In genomic region chr21:43338951-43339350, GRCh38 we compare ENCODE assay signal across 22 cellular contexts.
DNase-seq lines count a peak whose midpoint lies in the region; ATAC-seq and TF ChIP-seq lines count a peak whose summit lies in the region.
"Had no signal": no experiment of that assay in that cellular context is flagged by ENCODE, and none has a peak within 500 bp of the region (broad histone marks: within the 10 kb centered on the region; RNA-seq: fewer than 3 reads in every experiment).

No MANE protein-coding gene starts in this region.

- no peak overlapping the region for H3K4me3 Mint-ChIP-seq in activated CD8-positive, alpha-beta T cell treated with anti-CD3 and anti-CD28 coated beads, Interleukin-2, amount 10 ng/mL, durations not matched to agents 7 days and 5 days
- H3K4me3 Mint-ChIP-seq in activated CD8-positive, alpha-beta T cell treated with anti-CD3 and anti-CD28 coated beads for 36 hours, result no peak overlapping the region
- H3K4me3 Mint-ChIP-seq: activated T-helper 1 cell treated with anti-CD3 and anti-CD28 coated beads, Interleukin-12 subunit alpha, Interleukin-12 subunit beta, Interleukin-2, Interleukin-4 antibody, amounts not matched to agents 30 ng/mL and 10 ng/mL and 1 ng/mL, durations not matched to agents 14 hours and 24 hours and 36 hours; stimulated activated naive CD8-positive, alpha-beta T cell treated with anti-CD3 and anti-CD28 coated beads, Interleukin-15, Interleukin-2, amounts not matched to agents 100 ng/mL and 50 ng/mL, for 24 hours had no signal

- no peak overlapping the region for H3K4me3 ChIP-seq in IMR-90 (ENCODE audit: insufficient read depth, low read depth, low read length)
- H3K4me3 ChIP-seq in brain microvascular endothelial cell (ENCODE audit: low read depth, low read length), result no peak overlapping the region
- no peak overlapping the region for H3K4me3 ChIP-seq in neuronal stem cell (ENCODE audit: low read length in 2 of 2)
- H3K4me3 ChIP-seq in BE2C (ENCODE audit: low read depth, low read length), result no peak overlapping the region
- H3K4me3 ChIP-seq: adrenal gland, esophagus muscularis mucosa, GM12878, left lung, upper lobe of left lung had no signal

- H3K4me1 Mint-ChIP-seq in activated CD8-positive, alpha-beta T cell treated with anti-CD3 and anti-CD28 coated beads, Interleukin-2, amount 10 ng/mL, durations not matched to agents 7 days and 5 days (ENCODE audit: low read depth), result peaks cover 14% of the 10 kb centered on the region
- no peaks in the 10 kb centered on the region for H3K4me1 Mint-ChIP-seq in activated CD8-positive, alpha-beta T cell treated with anti-CD3 and anti-CD28 coated beads for 36 hours (ENCODE audit: low read depth)

- H3K56ac ChIP-seq in IMR-90 (ENCODE audit: extremely low read depth, insufficient read depth, low read length), result no peak overlapping the region

- ATAC-seq in activated CD8-positive, alpha-beta T cell treated with anti-CD3 and anti-CD28 coated beads, Interleukin-2, amount 10 ng/mL, durations not matched to agents 7 days and 5 days, result no peak
- no peak for ATAC-seq in activated CD8-positive, alpha-beta T cell treated with anti-CD3 and anti-CD28 coated beads for 36 hours
- no peak for ATAC-seq in IMR-90 (ENCODE audit: low read depth)
- ATAC-seq: activated CD4-positive, CD25-positive, alpha-beta regulatory T cell treated with anti-CD3 and anti-CD28 coated beads, Interleukin-2, amount 50 U/mL, for 24 hours; GM12878; left lung had no signal

- H4K5ac ChIP-seq in IMR-90 (ENCODE audit: low read depth, low read length), result no peak overlapping the region

- CTCF ChIA-PET in activated CD8-positive, alpha-beta T cell treated with anti-CD3 and anti-CD28 coated beads, Interleukin-2, amount 10 ng/mL, durations not matched to agents 7 days and 5 days (lab: Charles Lee), result no interaction called here
- CTCF ChIA-PET in activated CD8-positive, alpha-beta T cell treated with anti-CD3 and anti-CD28 coated beads for 36 hours (lab: Charles Lee), result no interaction called here
- CTCF ChIA-PET in IMR-90 (lab: Yijun Ruan, JAX), result no interaction called here

- H3K4ac ChIP-seq in IMR-90 (ENCODE audit: low read depth, low read length) (peak overlapping the region; percentile 93; the same call in 1 of the 2 replicates), neuronal stem cell (ENCODE audit: low read length) (no peak overlapping the region)

- peaks cover 20% of the 10 kb centered on the region for H3K9me1 ChIP-seq in IMR-90 (ENCODE audit: insufficient read depth, low read length)

- H3K4me2 ChIP-seq in IMR-90 (ENCODE audit: low read depth, low read length) (no peak overlapping the region), neuronal stem cell (ENCODE audit: insufficient read depth, low read length, poor library complexity, severe bottlenecking) (no peak overlapping the region)

- peak overlapping the region; percentile 36 for H2AK5ac ChIP-seq in IMR-90 (ENCODE audit: low read depth, low read length)
- H2AK5ac ChIP-seq in neuronal stem cell (ENCODE audit: low read depth, low read length), result peak overlapping the region; percentile 98

- POLR2A ChIA-PET in activated CD8-positive, alpha-beta T cell treated with anti-CD3 and anti-CD28 coated beads, Interleukin-2, amount 10 ng/mL, durations not matched to agents 7 days and 5 days (lab: Charles Lee), result no interaction called here
- POLR2A ChIA-PET in activated CD8-positive, alpha-beta T cell treated with anti-CD3 and anti-CD28 coated beads for 36 hours (lab: Charles Lee), result no interaction called here
- POLR2A ChIA-PET in IMR-90 (lab: Charles Lee; ENCODE audit: unreplicated experiment), result no interaction called here

- no peaks in the 10 kb centered on the region for H3K36me3 ChIP-seq in IMR-90 (ENCODE audit: control insufficient read depth, insufficient read depth, low read length)
- no peaks in the 10 kb centered on the region for H3K36me3 ChIP-seq in brain microvascular endothelial cell (replicated peaks)
- H3K36me3 ChIP-seq in neuronal stem cell (replicated peaks in 1 of 2; ENCODE audit: control insufficient read depth in 2 of 2, insufficient read depth in 2 of 2, low read length in 2 of 2), result no peaks in the 10 kb centered on the region
- H3K36me3 ChIP-seq in BE2C, result no peaks in the 10 kb centered on the region
- H3K36me3 ChIP-seq: adrenal gland, esophagus muscularis mucosa, left lung, upper lobe of left lung had no signal

- H3K27me3 Mint-ChIP-seq in activated CD8-positive, alpha-beta T cell treated with anti-CD3 and anti-CD28 coated beads, Interleukin-2, amount 10 ng/mL, durations not matched to agents 7 days and 5 days (ENCODE audit: low read depth), result no peaks in the 10 kb centered on the region
- H3K27me3 Mint-ChIP-seq in activated CD8-positive, alpha-beta T cell treated with anti-CD3 and anti-CD28 coated beads for 36 hours, result no peaks in the 10 kb centered on the region
- H3K27me3 Mint-ChIP-seq: stimulated activated naive CD8-positive, alpha-beta T cell treated with anti-CD3 and anti-CD28 coated beads, Interleukin-15, Interleukin-2, amounts not matched to agents 100 ng/mL and 50 ng/mL, for 24 hours had no signal

- in situ Hi-C loops in IMR-90 (cut with MboI; ENCODE audit: low sequenced_read_pairs), result no loop called here
- in situ Hi-C loops in brain microvascular endothelial cell (cut with HindIII; ENCODE audit: low pct_ligation_motif_present, low sequenced_read_pairs), result no loop called here

- H3K18ac ChIP-seq in IMR-90 (ENCODE audit: low read depth, low read length) (no peak overlapping the region), neuronal stem cell (ENCODE audit: low read length) (peak overlapping the region; percentile 76)

- no peak overlapping the region for H2BK12ac ChIP-seq in neuronal stem cell (ENCODE audit: low read length)

- peak; percentile 11; the same call in 1 of the 2 replicates for TF ChIP-seq POLR2A in IMR-90 (IDR thresholded peaks at IDR 0.05; ENCODE audit: low read depth, low read length)

- no peaks in the 10 kb centered on the region for H3K27me3 ChIP-seq in IMR-90 (ENCODE audit: control insufficient read depth, insufficient read depth, low read length)
- H3K27me3 ChIP-seq in brain microvascular endothelial cell (replicated peaks), result no peaks in the 10 kb centered on the region
- H3K27me3 ChIP-seq in neuronal stem cell (ENCODE audit: control insufficient read depth in 3 of 3, insufficient read depth in 3 of 3, low read depth in 1 of 3, low read length in 3 of 3), result no peaks in the 10 kb centered on the region
- no peaks in the 10 kb centered on the region for H3K27me3 ChIP-seq in BE2C
- H3K27me3 ChIP-seq: adrenal gland, left lung, upper lobe of left lung had no signal

- H3K79me1 ChIP-seq in IMR-90 (ENCODE audit: low read depth in 1 of 2, low read length in 2 of 2), result peaks cover 0 to 5% of the 10 kb centered on the region in 2 experiments; a peak in 1 of 4 replicates
- H3K79me1 ChIP-seq in neuronal stem cell (ENCODE audit: low read depth, low read length), result peaks cover 10% of the 10 kb centered on the region

- no peak for TF ChIP-seq RAD21 in IMR-90 (IDR thresholded peaks at IDR 0.05; ENCODE audit: low read length)

- peak overlapping the region; percentile 46; the same call in 1 of the 2 replicates for H2BK20ac ChIP-seq in IMR-90 (ENCODE audit: low read depth, low read length)

- dilution Hi-C loops in IMR-90 (cut with HindIII; ENCODE audit: low sequenced_read_pairs, unreplicated experiment), result no loop called here

- no peaks in the 10 kb centered on the region for H4K20me1 ChIP-seq in IMR-90 (ENCODE audit: insufficient read depth, low read length)

- no peak overlapping the region for H3K23ac ChIP-seq in IMR-90 (ENCODE audit: low read depth, low read length)
- H3K23ac ChIP-seq in neuronal stem cell (ENCODE audit: low read depth, low read length, poor library complexity), result no peak overlapping the region

- 90% methylated on average over 2 of the region's 5 CpGs; no CpG with 5 or more reads in 1 of the 2 experiments for WGBS in IMR-90 (ENCODE audit: extremely low coverage in 2 of 2, insufficient read length in 1 of 2), 2 experiments
- no CpG with 5 or more reads among the region's 5 CpGs for WGBS in neuronal stem cell (ENCODE audit: extremely low coverage in 2 of 2, insufficient read length in 2 of 2, insufficient replicate concordance in 1 of 2), 2 donors

- H2BK15ac ChIP-seq in IMR-90 (ENCODE audit: low read depth, low read length) (peak overlapping the region; percentile 47; the same call in 1 of the 3 replicates), neuronal stem cell (ENCODE audit: low read length) (peak overlapping the region; percentile 92)

- peaks cover 4% of the 10 kb centered on the region for H3K36me3 Mint-ChIP-seq in activated CD8-positive, alpha-beta T cell treated with anti-CD3 and anti-CD28 coated beads, Interleukin-2, amount 10 ng/mL, durations not matched to agents 7 days and 5 days (ENCODE audit: low read depth)
- H3K36me3 Mint-ChIP-seq in activated CD8-positive, alpha-beta T cell treated with anti-CD3 and anti-CD28 coated beads for 36 hours (ENCODE audit: low read depth), result no peaks in the 10 kb centered on the region

- intact Hi-C loops in activated CD8-positive, alpha-beta T cell treated with anti-CD3 and anti-CD28 coated beads for 36 hours (cut with micrococcal nuclease), result no loop called here
- intact Hi-C loops in IMR-90 (cut with micrococcal nuclease), result no loop called here

- H2AK9ac ChIP-seq in IMR-90 (replicated peaks; ENCODE audit: low read depth, low read length, poor library complexity), result peak overlapping the region; percentile 0

- H3K9ac ChIP-seq in IMR-90 (ENCODE audit: low read depth, low read length) (no peak overlapping the region), neuronal stem cell (ENCODE audit: low read depth, low read length, poor library complexity) (no peak overlapping the region)

- H2AFZ ChIP-seq in IMR-90 (replicated peaks; ENCODE audit: low read length, poor library complexity) (peak overlapping the region; percentile 0), neuronal stem cell (ENCODE audit: low read length) (no peak overlapping the region)

- H3K4me1 ChIP-seq in IMR-90 (ENCODE audit: control insufficient read depth, insufficient read depth, low read length), result peaks cover 20% of the 10 kb centered on the region
- peaks cover 16 to 18% of the 10 kb centered on the region in 2 donors for H3K4me1 ChIP-seq in neuronal stem cell (ENCODE audit: control insufficient read depth in 2 of 2, insufficient read depth in 1 of 2, low read depth in 1 of 2, low read length in 2 of 2)
- no peaks in the 10 kb centered on the region for H3K4me1 ChIP-seq in BE2C

- no peak for DNase-seq in activated CD8-positive, alpha-beta T cell treated with anti-CD3 and anti-CD28 coated beads, Interleukin-2, amount 10 ng/mL, durations not matched to agents 7 days and 5 days
- DNase-seq in activated CD8-positive, alpha-beta T cell treated with anti-CD3 and anti-CD28 coated beads for 36 hours, result no peak
- DNase-seq in IMR-90 (no peak), brain microvascular endothelial cell (no peak), neuronal stem cell (ENCODE audit: low spot score) (no peak), BE2C (no peak), hypothalamus (lab: John Stamatoyannopoulos, UW) (no peak), nucleus accumbens (lab: John Stamatoyannopoulos, UW) (no peak)
- DNase-seq: DMS153; effector CD4-positive, alpha-beta T cell; HCEC 1CT; left lung; NCI-H1417; NCI-H526; T-helper 2 cell had no signal

- H4K8ac ChIP-seq in IMR-90 (ENCODE audit: low read depth in 2 of 2, low read length in 2 of 2) (no peak overlapping the region), neuronal stem cell (ENCODE audit: low read depth, low read length) (no peak overlapping the region)

- peak overlapping the region; percentile 88 for H2BK120ac ChIP-seq in IMR-90 (ENCODE audit: low read depth, low read length)
- H2BK120ac ChIP-seq in neuronal stem cell (ENCODE audit: low read depth, low read length), result peak overlapping the region; percentile 87

- H3K14ac ChIP-seq in IMR-90 (replicated peaks; ENCODE audit: low read depth, low read length), result no peak overlapping the region
- peak overlapping the region; percentile 76 for H3K14ac ChIP-seq in neuronal stem cell (ENCODE audit: low read length)

- H4K91ac ChIP-seq in IMR-90 (ENCODE audit: insufficient read depth, low read depth, low read length) (0 out of 2 replicates have a peak overlapping the region, but pooled peaks have one; percentile 22), neuronal stem cell (ENCODE audit: low read depth, low read length, poor library complexity) (no peak overlapping the region)

- no peak for TF ChIP-seq CTCF in activated CD8-positive, alpha-beta T cell treated with anti-CD3 and anti-CD28 coated beads for 36 hours (IDR thresholded peaks at IDR 0.05)
- TF ChIP-seq CTCF in IMR-90 (conservative IDR thresholded peaks at IDR 0.05; ENCODE audit: low read depth, low read length) (no peak), brain microvascular endothelial cell (IDR thresholded peaks at IDR 0.05; ENCODE audit: low read depth, low read length, missing control alignments) (peak; percentile 2), BE2C (IDR thresholded peaks at IDR 0.05; ENCODE audit: low read depth, low read length) (no peak)

- H3K9me3 Mint-ChIP-seq in activated CD8-positive, alpha-beta T cell treated with anti-CD3 and anti-CD28 coated beads, Interleukin-2, amount 10 ng/mL, durations not matched to agents 7 days and 5 days (ENCODE audit: insufficient read depth), result no peaks in the 10 kb centered on the region
- no peaks in the 10 kb centered on the region for H3K9me3 Mint-ChIP-seq in activated CD8-positive, alpha-beta T cell treated with anti-CD3 and anti-CD28 coated beads for 36 hours
- H3K9me3 Mint-ChIP-seq: stimulated activated naive CD8-positive, alpha-beta T cell treated with anti-CD3 and anti-CD28 coated beads, Interleukin-15, Interleukin-2, amounts not matched to agents 100 ng/mL and 50 ng/mL, for 24 hours had no signal

- no TSS peak for BruUV-seq in IMR-90 (replicated peaks; lab: Mats Ljungman, UMichigan)

- H3K9me3 ChIP-seq in IMR-90 (ENCODE audit: control insufficient read depth, insufficient read depth, low read length) (no peaks in the 10 kb centered on the region), neuronal stem cell (replicated peaks in 1 of 2; ENCODE audit: control insufficient read depth in 2 of 2, insufficient read depth in 1 of 2, low read depth in 1 of 2, low read length in 2 of 2) (peaks cover 0 to 6% of the 10 kb centered on the region in 2 donors), BE2C (no peaks in the 10 kb centered on the region; the same call in 1 of the 2 replicates)
- H3K9me3 ChIP-seq: adrenal gland, esophagus muscularis mucosa, left lung, upper lobe of left lung had no signal

- H3K27ac Mint-ChIP-seq in activated CD8-positive, alpha-beta T cell treated with anti-CD3 and anti-CD28 coated beads, Interleukin-2, amount 10 ng/mL, durations not matched to agents 7 days and 5 days, result peak overlapping the region; percentile 49
- H3K27ac Mint-ChIP-seq in activated CD8-positive, alpha-beta T cell treated with anti-CD3 and anti-CD28 coated beads for 36 hours, result no peak overlapping the region
- H3K27ac Mint-ChIP-seq: activated T-helper 1 cell treated with anti-CD3 and anti-CD28 coated beads, Interleukin-12 subunit alpha, Interleukin-12 subunit beta, Interleukin-2, Interleukin-4 antibody, amounts not matched to agents 30 ng/mL and 10 ng/mL and 1 ng/mL, durations not matched to agents 14 hours and 24 hours and 36 hours; stimulated activated naive CD8-positive, alpha-beta T cell treated with anti-CD3 and anti-CD28 coated beads, Interleukin-15, Interleukin-2, amounts not matched to agents 100 ng/mL and 50 ng/mL, for 24 hours had no signal

- H2BK5ac ChIP-seq in IMR-90 (ENCODE audit: low read depth, low read length, poor library complexity, severe bottlenecking) (no peak overlapping the region), neuronal stem cell (ENCODE audit: low read length) (no peak overlapping the region)

- H3K27ac ChIP-seq in IMR-90 (ENCODE audit: insufficient read depth, low read length), result no peak overlapping the region
- H3K27ac ChIP-seq in brain microvascular endothelial cell, result no peak overlapping the region
- H3K27ac ChIP-seq in neuronal stem cell (replicated peaks; ENCODE audit: low read length), result no peak overlapping the region
- H3K27ac ChIP-seq: adrenal gland, esophagus muscularis mucosa, left lung, upper lobe of left lung had no signal
